In the genomic region with DNA sequence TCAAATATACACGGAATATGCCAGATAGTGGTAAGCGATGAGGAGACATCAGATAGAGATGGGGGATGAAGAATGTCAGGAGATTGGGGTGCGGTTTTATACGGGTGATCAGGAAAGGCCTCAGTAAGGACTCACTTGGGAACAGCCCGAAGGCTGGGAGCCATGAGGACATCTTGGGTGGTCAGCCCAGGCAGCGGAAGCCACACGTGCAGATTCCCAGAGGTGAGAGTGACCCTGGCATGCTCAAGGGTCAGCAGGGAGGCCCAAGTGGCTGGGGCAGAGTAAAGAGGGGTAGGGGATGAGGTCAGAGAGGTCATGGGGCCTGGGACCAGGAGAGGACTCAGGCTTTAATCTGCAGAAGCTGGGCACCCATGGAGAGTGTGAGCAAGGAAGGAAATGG, we compare ENCODE assay signal across 15 cellular contexts.
DNase-seq lines count a peak whose midpoint lies in the region; ATAC-seq and TF ChIP-seq lines count a peak whose summit lies in the region.
"Had no signal": no experiment of that assay in that cellular context is flagged by ENCODE, and none has a peak within 500 bp of the region (broad histone marks: within the 10 kb centered on the region; RNA-seq: fewer than 3 reads in every experiment).

No MANE protein-coding gene starts in this region.

- RAD21 ChIA-PET in HCT116 (lab: Charles Lee; ENCODE audit: low non-redundant PET in 1 of 2, low total read pairs in 2 of 2, uncharacterized antibody in 2 of 2, unreplicated experiment in 2 of 2) = no interaction called here

- BruUV-seq in HCT116 (replicated peaks; lab: Mats Ljungman, UMichigan) = no TSS peak

- H3K9me3 ChIP-seq in HCT116 (ENCODE audit: control insufficient read depth in 1 of 2, insufficient read depth in 1 of 2, low read depth in 1 of 2, low read length in 2 of 2) (no peaks in the 10 kb centered on the region), RWPE2 (ENCODE audit: severe bottlenecking) (no peaks in the 10 kb centered on the region), stomach (no peaks in the 10 kb centered on the region)
- H3K9me3 ChIP-seq: A549, BLaER1, Caco-2, HAP-1 had no signal

- peaks cover 29% of the 10 kb centered on the region for H3K27me3 Mint-ChIP-seq in activated T-cell treated with anti-CD3 and anti-CD28 coated beads, Interleukin-2, amount 50 U/mL, for 24 hours

- peak overlapping the region; percentile 82; the same call in 1 of the 2 replicates for H3K4me2 ChIP-seq in HCT116 (ENCODE audit: low read length)
- H3K4me2 ChIP-seq: A549, BLaER1 had no signal

- H3K9me3 Mint-ChIP-seq in activated T-cell treated with anti-CD3 and anti-CD28 coated beads, Interleukin-2, amount 50 U/mL, for 24 hours = no peaks in the 10 kb centered on the region
- H3K9me3 Mint-ChIP-seq: CD8-positive, alpha-beta memory T cell; HFFc6 had no signal

- H3K9ac ChIP-seq in HCT116 (ENCODE audit: low read length) = no peak overlapping the region
- H3K9ac ChIP-seq: BLaER1 had no signal

- H2AFZ ChIP-seq in HCT116 (ENCODE audit: low read depth, low read length, poor library complexity, severe bottlenecking) = no peak overlapping the region

- POLR2A ChIA-PET in HCT116 (lab: Charles Lee) = no interaction called here

- no peaks in the 10 kb centered on the region for H3K79me2 ChIP-seq in HCT116 (ENCODE audit: insufficient read depth, low read length)

- H3K4me3 ChIP-seq in HCT116 (replicated peaks in 1 of 2; ENCODE audit: low read depth in 1 of 2, low read length in 2 of 2) = no peak overlapping the region
- H3K4me3 ChIP-seq in RWPE2 (ENCODE audit: severe bottlenecking) = no peak overlapping the region
- no peak overlapping the region for H3K4me3 ChIP-seq in stomach
- H3K4me3 ChIP-seq: A549, BLaER1, HAP-1 had no signal

- no peaks in the 10 kb centered on the region for H4K20me1 ChIP-seq in HCT116 (ENCODE audit: insufficient read depth)
- H4K20me1 ChIP-seq: BLaER1 had no signal

- no peak for ATAC-seq in HCT116
- ATAC-seq in RWPE2 (ENCODE audit: low read depth) = no peak
- ATAC-seq in foreskin keratinocyte = no peak
- ATAC-seq: A549 had no signal

- TF ChIP-seq EP300 in stomach (IDR thresholded peaks at IDR 0.05) = no peak

- peaks cover 4% of the 10 kb centered on the region for H3K4me1 Mint-ChIP-seq in activated T-cell treated with anti-CD3 and anti-CD28 coated beads, Interleukin-2, amount 50 U/mL, for 24 hours (ENCODE audit: low read depth)
- H3K4me1 Mint-ChIP-seq: CD8-positive, alpha-beta memory T cell had no signal

- H3K4me3 Mint-ChIP-seq in activated T-cell treated with anti-CD3 and anti-CD28 coated beads, Interleukin-2, amount 50 U/mL, for 24 hours = no peak overlapping the region
- H3K4me3 Mint-ChIP-seq: CD8-positive, alpha-beta memory T cell; HFFc6 had no signal

- TF ChIP-seq RAD21 in HCT116 (IDR thresholded peaks at IDR 0.05; ENCODE audit: low read depth) = no peak

- H3K36me3 Mint-ChIP-seq in activated T-cell treated with anti-CD3 and anti-CD28 coated beads, Interleukin-2, amount 50 U/mL, for 24 hours (ENCODE audit: low read depth) = no peaks in the 10 kb centered on the region

- intact Hi-C loops in HCT116 (cut with micrococcal nuclease) (no loop called here), stomach (cut with DNase I; ENCODE audit: low total_unique reads) (no loop called here)

- H3K27ac Mint-ChIP-seq in activated T-cell treated with anti-CD3 and anti-CD28 coated beads, Interleukin-2, amount 50 U/mL, for 24 hours = no peak overlapping the region
- H3K27ac Mint-ChIP-seq: HFFc6 had no signal

- DNase-seq in HCT116 (ENCODE audit: low read depth, low spot score) (no peak), RWPE2 (ENCODE audit: low spot score) (no peak), foreskin keratinocyte (no peak), stomach (peak; percentile 10), NCI-H1048 (lab: John Stamatoyannopoulos, UW) (no peak), DMS79 treated with DMSO at 0.1 percent for 48 hours (lab: John Stamatoyannopoulos, UW) (no peak), AML-193 (lab: John Stamatoyannopoulos, UW) (no peak)
- DNase-seq in activated T-cell treated with anti-CD3 and anti-CD28 coated beads, Interleukin-2, amount 50 U/mL, for 24 hours = no peak
- DNase-seq: Caco-2; CD8-positive, alpha-beta memory T cell; HFFc6 had no signal

- H3K27me3 ChIP-seq in HCT116 (ENCODE audit: insufficient read depth, low read length) = no peaks in the 10 kb centered on the region
- no peaks in the 10 kb centered on the region for H3K27me3 ChIP-seq in RWPE2 (ENCODE audit: insufficient read depth, poor library complexity, severe bottlenecking)
- no peaks in the 10 kb centered on the region for H3K27me3 ChIP-seq in foreskin keratinocyte
- peaks cover 0 to 45% (median 4%) of the 10 kb centered on the region in 3 donors for H3K27me3 ChIP-seq in stomach
- H3K27me3 ChIP-seq: BLaER1 had no signal

- H3K36me3 ChIP-seq in HCT116 (ENCODE audit: control insufficient read depth in 1 of 2, insufficient read depth in 2 of 2, low read length in 2 of 2) (no peaks in the 10 kb centered on the region), RWPE2 (ENCODE audit: low read depth) (no peaks in the 10 kb centered on the region), stomach (no peaks in the 10 kb centered on the region)
- H3K36me3 ChIP-seq: BLaER1, HAP-1 had no signal

- H3K27ac ChIP-seq in HCT116 (ENCODE audit: low read depth, low read length) (no peak overlapping the region), RWPE2 (ENCODE audit: poor library complexity, severe bottlenecking) (peak overlapping the region; percentile 79), foreskin keratinocyte (peak overlapping the region; percentile 87), stomach (no peak overlapping the region)
- H3K27ac ChIP-seq: A549, BLaER1, HL-60 had no signal

- CTCF ChIA-PET in HCT116 (lab: Charles Lee) = no interaction called here

- H3K9me2 ChIP-seq in HCT116 (ENCODE audit: insufficient read depth) = no peaks in the 10 kb centered on the region

- WGBS in stomach, 5 donors = 78 to 83% (median 81%) methylated on average over 7 of the region's 7 CpGs

- TF ChIP-seq POLR2A in HCT116 (IDR thresholded peaks at IDR 0.05; ENCODE audit: borderline replicate concordance, extremely low read depth, insufficient read depth, insufficient read length) = no peak
- no peak for TF ChIP-seq POLR2A in stomach (IDR thresholded peaks at IDR 0.05)

- peaks cover 19 to 44% of the 10 kb centered on the region in 2 experiments for H3K4me1 ChIP-seq in HCT116 (ENCODE audit: control insufficient read depth in 1 of 2, insufficient read depth in 2 of 2, low read length in 2 of 2)
- H3K4me1 ChIP-seq in RWPE2 (ENCODE audit: insufficient read depth, poor library complexity, severe bottlenecking) = peaks cover 33% of the 10 kb centered on the region
- H3K4me1 ChIP-seq in foreskin keratinocyte = peaks cover 35% of the 10 kb centered on the region
- H3K4me1 ChIP-seq in stomach = no peaks in the 10 kb centered on the region
- H3K4me1 ChIP-seq: A549, BLaER1, Caco-2, HAP-1 had no signal

- TF ChIP-seq CTCF in HCT116 (IDR thresholded peaks at IDR 0.05 in 2 of 3, conservative IDR thresholded peaks at IDR 0.05 in 1 of 3; ENCODE audit: borderline replicate concordance in 1 of 3, insufficient read depth in 1 of 3, low read depth in 2 of 3, low read length in 2 of 3) (no peak), RWPE2 (IDR thresholded peaks at IDR 0.05; ENCODE audit: poor library complexity, severe bottlenecking) (no peak), foreskin keratinocyte (conservative IDR thresholded peaks at IDR 0.05) (no peak), stomach (IDR thresholded peaks at IDR 0.05) (no peak)

TF ChIP-seq in HCT116, 20 proteins besides CTCF, POLR2A, EP300 and RAD21:
- TF ChIP-seq SRF (IDR thresholded peaks at IDR 0.05; ENCODE audit: low read depth) (no peak), EZH2phosphoT487 (IDR thresholded peaks at IDR 0.05; ENCODE audit: borderline replicate concordance) (no peak), EGR1 (IDR thresholded peaks at IDR 0.05; ENCODE audit: low read depth) (no peak), FOSL1 (IDR thresholded peaks at IDR 0.05; ENCODE audit: low read depth) (no peak), CBX3 (IDR thresholded peaks at IDR 0.05; ENCODE audit: low read depth) (no peak), YY1 (IDR thresholded peaks at IDR 0.05; ENCODE audit: extremely low read depth, insufficient replicate concordance, low read depth, low read length) (no peak), POLR2AphosphoS5 (IDR thresholded peaks at IDR 0.05; ENCODE audit: low read depth, low read length) (no peak)

Comparison
In these comparisons a context has a peak if more than half of its experiments do, and no peak if none do; other contexts are left out.
1. H3K27ac ChIP-seq: peak in RWPE2 (single experiment) and foreskin keratinocyte (single experiment); none in HCT116 (single experiment) and stomach (0 of 5).